In genomic region chr1:230792691-230793462, GRCh38 we compare ENCODE assay signal across 13 cellular contexts. TPM values are rescaled to one million over a fixed set of nuclear protein-coding genes. Genes with fewer than 3 reads are reported as not detected.
DNase-seq lines count a peak whose midpoint lies in the region; ATAC-seq and TF ChIP-seq lines count a peak whose summit lies in the region.
"Had no signal": no experiment of that assay in that cellular context is flagged by ENCODE, and none has a peak within 500 bp of the region (broad histone marks: within the 10 kb centered on the region; RNA-seq: fewer than 3 reads in every experiment).

No MANE protein-coding gene starts in this region.

- intact Hi-C loops in posterior cingulate gyrus (cut with DNase I), result no loop called here

- peak; percentile 3 for TF ChIP-seq CTCF in astrocyte of the cerebellum (IDR thresholded peaks at IDR 0.05; ENCODE audit: low read depth, low read length, missing control alignments)

- in situ Hi-C loops in astrocyte of the cerebellum (cut with HindIII; ENCODE audit: low sequenced_read_pairs), result loop anchor here (25.0 kb wide), 1 partner anchor 419 kb away; no protein-coding TSS in a partner anchor

- peak; percentile 26 for DNase-seq in COLO668 (lab: John Stamatoyannopoulos, UW; ENCODE audit: unreplicated experiment)
- DNase-seq in HCEC 1CT, result peak; percentile 20
- no peak for DNase-seq in astrocyte of the cerebellum (ENCODE audit: low read depth)
- DNase-seq in left lobe of liver (ENCODE audit: low spot score), result no peak
- DNase-seq in posterior cingulate gyrus, result no peak
- no peak for DNase-seq in NCI-H446 treated with DMSO at 0.1 percent for 48 hours (lab: John Stamatoyannopoulos, UW)
- DNase-seq: activated naive CD8-positive, alpha-beta T cell treated with anti-CD3 and anti-CD28 coated beads, Interleukin-2, amount 10 ng/mL, durations not matched to agents 7 days and 5 days; naive thymus-derived CD4-positive, alpha-beta T cell had no signal

- ATAC-seq in left lobe of liver, result peak; percentile 54
- no peak for ATAC-seq in HG03139 (IDR thresholded peaks at IDR 0.05; ENCODE audit: unreplicated experiment)
- no peak for ATAC-seq in HG03280 (IDR thresholded peaks at IDR 0.05; ENCODE audit: unreplicated experiment)
- ATAC-seq: naive thymus-derived CD4-positive, alpha-beta T cell had no signal

- no peak overlapping the region for H3K4me3 ChIP-seq in astrocyte of the cerebellum (ENCODE audit: low read depth, low read length)
- H3K4me3 ChIP-seq: skin epidermis, upper lobe of left lung had no signal

RNA-seq across cellular contexts. Expression of gene CAPN9, which starts 45.7 kb away (rescaled TPM):
- not detected for total RNA-seq in left lobe of liver
- total RNA-seq: activated CD8-positive, alpha-beta memory T cell treated with anti-CD3 and anti-CD28 coated beads for 36 hours; activated naive CD8-positive, alpha-beta T cell treated with anti-CD3 and anti-CD28 coated beads, Interleukin-2, amount 10 ng/mL, durations not matched to agents 7 days and 5 days; naive thymus-derived CD4-positive, alpha-beta T cell had no signal

Comparison
In these comparisons a context has a peak if more than half of its experiments do, and no peak if none do; other contexts are left out.
1. DNase-seq: peak in COLO668 (single experiment) and HCEC 1CT (single experiment); none in astrocyte of the cerebellum (single experiment), left lobe of liver (single experiment), posterior cingulate gyrus (0 of 10) and NCI-H446 treated with DMSO at 0.1 percent for 48 hours (single experiment).